1 cellular context compared by ENCODE assay signal in the genomic region with DNA sequence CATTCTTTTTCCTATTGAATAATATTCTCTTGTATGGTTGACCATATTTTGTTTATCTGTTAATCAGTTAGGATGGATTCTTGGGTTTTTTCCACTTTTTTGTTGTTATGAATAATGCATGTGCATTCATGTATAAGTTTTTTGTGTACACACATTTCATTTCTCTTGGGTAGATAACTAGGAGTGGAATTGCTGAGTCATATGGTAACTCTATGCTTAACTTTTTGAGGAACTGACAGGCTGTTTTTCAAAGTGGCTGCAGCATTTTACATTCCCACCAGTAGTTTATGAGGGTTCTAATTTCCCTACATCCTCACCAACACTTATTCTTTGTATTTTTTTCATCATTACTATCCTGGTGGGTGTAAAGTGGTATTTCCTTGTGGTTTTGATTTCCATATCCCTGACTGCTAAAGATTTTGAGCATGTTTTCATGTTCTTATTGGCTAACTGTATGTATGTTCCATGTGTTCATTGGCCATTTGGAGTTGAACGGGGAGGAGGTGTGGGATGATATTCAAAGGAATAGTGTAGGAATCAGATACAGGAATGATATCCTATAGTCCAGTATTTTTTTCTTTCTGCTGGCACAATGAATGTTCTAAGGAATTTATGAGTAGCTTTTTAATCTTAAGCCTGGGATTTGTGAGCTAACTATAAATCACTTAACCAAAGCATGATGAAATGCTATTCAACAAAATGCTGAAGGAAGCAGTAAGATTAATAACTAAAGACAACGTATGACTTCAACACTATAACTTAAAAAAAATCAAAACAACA.
TF ChIP-seq lines count a peak whose summit lies in the region.

No MANE protein-coding gene starts in this region.

TF ChIP-seq in K562, 482 proteins besides CTCF, POLR2A, EP300 and RAD21 (continued from another document and continues in another):
- TF ChIP-seq, protein P1, sequence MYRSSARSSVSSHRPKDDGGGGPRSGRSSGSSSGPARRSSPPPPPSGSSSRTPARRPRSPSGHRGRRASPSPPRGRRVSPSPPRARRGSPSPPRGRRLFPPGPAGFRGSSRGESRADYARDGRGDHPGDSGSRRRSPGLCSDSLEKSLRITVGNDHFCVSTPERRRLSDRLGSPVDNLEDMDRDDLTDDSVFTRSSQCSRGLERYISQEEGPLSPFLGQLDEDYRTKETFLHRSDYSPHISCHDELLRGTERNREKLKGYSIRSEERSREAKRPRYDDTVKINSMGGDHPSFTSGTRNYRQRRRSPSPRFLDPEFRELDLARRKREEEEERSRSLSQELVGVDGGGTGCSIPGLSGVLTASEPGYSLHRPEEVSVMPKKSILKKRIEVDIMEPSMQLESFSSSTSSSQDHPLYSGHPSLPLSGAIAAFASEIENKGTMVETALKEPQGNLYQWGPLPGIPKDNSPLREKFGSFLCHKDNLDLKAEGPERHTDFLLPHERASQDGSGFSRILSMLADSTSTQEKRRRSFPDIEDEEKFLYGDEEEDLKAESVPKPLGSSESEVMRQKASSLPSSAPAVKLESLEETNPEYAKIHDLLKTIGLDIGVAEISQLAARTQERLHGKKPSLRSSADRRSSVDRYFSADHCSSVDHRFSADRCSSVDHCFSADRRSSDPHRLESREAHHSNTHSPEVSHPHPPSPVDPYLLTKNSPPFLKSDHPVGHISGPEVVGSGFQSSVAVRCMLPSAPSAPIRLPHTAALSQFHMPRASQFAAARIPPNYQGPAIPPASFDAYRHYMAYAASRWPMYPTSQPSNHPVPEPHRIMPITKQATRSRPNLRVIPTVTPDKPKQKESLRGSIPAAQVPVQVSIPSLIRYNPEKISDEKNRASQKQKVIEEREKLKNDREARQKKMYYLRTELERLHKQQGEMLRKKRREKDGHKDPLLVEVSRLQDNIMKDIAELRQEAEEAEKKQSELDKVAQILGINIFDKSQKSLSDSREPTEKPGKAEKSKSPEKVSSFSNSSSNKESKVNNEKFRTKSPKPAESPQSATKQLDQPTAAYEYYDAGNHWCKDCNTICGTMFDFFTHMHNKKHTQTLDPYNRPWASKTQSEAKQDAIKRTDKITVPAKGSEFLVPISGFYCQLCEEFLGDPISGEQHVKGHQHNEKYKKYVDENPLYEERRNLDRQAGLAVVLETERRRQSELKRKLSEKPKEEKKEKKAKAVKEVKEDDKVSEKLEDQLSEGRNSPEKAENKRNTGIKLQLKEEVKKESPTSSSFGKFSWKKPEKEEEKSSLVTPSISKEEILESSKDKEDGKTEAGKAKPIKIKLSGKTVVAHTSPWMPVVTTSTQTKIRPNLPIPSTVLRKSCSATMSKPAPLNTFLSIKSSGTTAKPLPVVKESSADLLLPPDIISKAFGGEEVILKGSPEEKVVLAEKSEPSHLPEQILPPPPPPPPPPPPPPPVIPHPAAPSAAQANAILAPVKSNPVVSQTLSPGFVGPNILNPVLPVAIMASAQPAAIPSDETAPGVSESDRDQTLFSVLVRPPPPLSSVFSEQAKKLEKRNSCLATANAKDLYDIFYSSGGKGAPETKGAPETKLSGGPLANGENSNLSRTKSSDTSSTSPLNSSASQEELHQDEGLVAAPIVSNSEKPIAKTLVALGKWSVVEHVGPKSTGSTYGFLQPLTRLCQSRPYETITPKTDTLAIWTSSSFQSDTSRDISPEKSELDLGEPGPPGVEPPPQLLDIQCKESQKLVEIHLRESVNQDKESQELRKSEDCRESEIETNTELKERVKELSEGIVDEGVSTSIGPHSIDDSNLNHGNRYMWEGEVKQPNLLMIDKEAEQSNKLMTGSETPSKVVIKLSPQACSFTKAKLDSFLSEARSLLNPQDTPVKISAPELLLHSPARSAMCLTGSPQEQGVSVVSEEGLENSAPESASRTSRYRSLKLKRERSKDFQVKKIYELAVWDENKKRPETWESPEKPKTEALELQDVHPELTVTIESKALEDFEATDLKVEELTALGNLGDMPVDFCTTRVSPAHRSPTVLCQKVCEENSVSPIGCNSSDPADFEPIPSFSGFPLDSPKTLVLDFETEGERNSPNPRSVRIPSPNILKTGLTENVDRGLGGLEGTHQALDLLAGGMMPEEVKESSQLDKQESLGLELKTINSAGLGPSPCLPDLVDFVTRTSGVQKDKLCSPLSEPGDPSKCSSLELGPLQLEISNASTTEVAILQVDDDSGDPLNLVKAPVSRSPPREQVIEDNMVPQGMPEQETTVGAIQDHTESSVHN (IDR thresholded peaks at IDR 0.05; ENCODE audit: borderline replicate concordance in 1 of 2, low read depth in 1 of 2), result peak in 1 of 2 experiments; percentile 23; a peak in 1 of 4 replicates
- peak; percentile 96 for TF ChIP-seq MAFF (IDR thresholded peaks at IDR 0.05; ENCODE audit: low read length)
- TF ChIP-seq ARID1B (IDR thresholded peaks at IDR 0.05), result peak; percentile 78
- no peak for TF ChIP-seq NELFE (IDR thresholded peaks at IDR 0.05; ENCODE audit: insufficient read depth, insufficient read length)
- TF ChIP-seq ELF1 (tag; IDR thresholded peaks at IDR 0.05), result no peak
- TF ChIP-seq L3MBTL2 (IDR thresholded peaks at IDR 0.05), result 0 out of 2 replicates have a peak, but pooled peaks have one; percentile 30
- no peak for TF ChIP-seq CHD4 (IDR thresholded peaks at IDR 0.05; ENCODE audit: insufficient read depth, insufficient replicate concordance, low read depth, low read length, poor library complexity, severe bottlenecking)
- no peak for TF ChIP-seq SRF (CRISPR knock-in tag; IDR thresholded peaks at IDR 0.05)
- no peak for TF ChIP-seq KLF10 (CRISPR knock-in tag; IDR thresholded peaks at IDR 0.05)
- peak; percentile 97 for TF ChIP-seq NFE2L1 (tag; IDR thresholded peaks at IDR 0.05; ENCODE audit: borderline replicate concordance, low read depth)
- TF ChIP-seq MECOM (CRISPR knock-in tag; IDR thresholded peaks at IDR 0.05), result 0 out of 2 replicates have a peak, but pooled peaks have one; percentile 6
- peak; percentile 23 for TF ChIP-seq RBM25 (IDR thresholded peaks at IDR 0.05; ENCODE audit: low read depth, low read length, severe bottlenecking)
- TF ChIP-seq LEF1 (IDR thresholded peaks at IDR 0.05), result peak; percentile 40
- TF ChIP-seq KAT2B (IDR thresholded peaks at IDR 0.05; ENCODE audit: low read depth, low read length), result no peak
- TF ChIP-seq FOXK1 (CRISPR knock-in tag; IDR thresholded peaks at IDR 0.05; ENCODE audit: borderline replicate concordance), result no peak
- TF ChIP-seq SNIP1 (IDR thresholded peaks at IDR 0.05; ENCODE audit: low read depth), result no peak
- TF ChIP-seq IRF2 (CRISPR knock-in tag; IDR thresholded peaks at IDR 0.05), result no peak
- TF ChIP-seq ZBTB17 (CRISPR knock-in tag; IDR thresholded peaks at IDR 0.05), result no peak
- TF ChIP-seq ZNF695 (CRISPR knock-in tag; IDR thresholded peaks at IDR 0.05), result no peak
- TF ChIP-seq, protein P2, sequence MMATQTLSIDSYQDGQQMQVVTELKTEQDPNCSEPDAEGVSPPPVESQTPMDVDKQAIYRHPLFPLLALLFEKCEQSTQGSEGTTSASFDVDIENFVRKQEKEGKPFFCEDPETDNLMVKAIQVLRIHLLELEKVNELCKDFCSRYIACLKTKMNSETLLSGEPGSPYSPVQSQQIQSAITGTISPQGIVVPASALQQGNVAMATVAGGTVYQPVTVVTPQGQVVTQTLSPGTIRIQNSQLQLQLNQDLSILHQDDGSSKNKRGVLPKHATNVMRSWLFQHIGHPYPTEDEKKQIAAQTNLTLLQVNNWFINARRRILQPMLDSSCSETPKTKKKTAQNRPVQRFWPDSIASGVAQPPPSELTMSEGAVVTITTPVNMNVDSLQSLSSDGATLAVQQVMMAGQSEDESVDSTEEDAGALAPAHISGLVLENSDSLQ (IDR thresholded peaks at IDR 0.05), result peak; percentile 75
- TF ChIP-seq SMAD2 (IDR thresholded peaks at IDR 0.05; ENCODE audit: low read depth, low read length), result no peak
- TF ChIP-seq, protein P3, sequence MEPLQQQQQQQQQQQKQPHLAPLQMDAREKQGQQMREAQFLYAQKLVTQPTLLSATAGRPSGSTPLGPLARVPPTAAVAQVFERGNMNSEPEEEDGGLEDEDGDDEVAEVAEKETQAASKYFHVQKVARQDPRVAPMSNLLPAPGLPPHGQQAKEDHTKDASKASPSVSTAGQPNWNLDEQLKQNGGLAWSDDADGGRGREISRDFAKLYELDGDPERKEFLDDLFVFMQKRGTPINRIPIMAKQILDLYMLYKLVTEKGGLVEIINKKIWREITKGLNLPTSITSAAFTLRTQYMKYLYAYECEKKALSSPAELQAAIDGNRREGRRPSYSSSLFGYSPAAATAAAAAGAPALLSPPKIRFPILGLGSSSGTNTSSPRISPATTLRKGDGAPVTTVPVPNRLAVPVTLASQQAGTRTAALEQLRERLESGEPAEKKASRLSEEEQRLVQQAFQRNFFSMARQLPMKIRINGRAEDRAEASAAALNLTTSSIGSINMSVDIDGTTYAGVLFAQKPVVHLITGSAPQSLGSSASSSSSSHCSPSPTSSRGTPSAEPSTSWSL (CRISPR knock-in tag; IDR thresholded peaks at IDR 0.05; ENCODE audit: borderline replicate concordance), result no peak
- peak; percentile 9; the same call in 1 of the 2 replicates for TF ChIP-seq RBFOX2 (IDR thresholded peaks at IDR 0.05; ENCODE audit: low read depth, low read length)
- TF ChIP-seq, protein P4, sequence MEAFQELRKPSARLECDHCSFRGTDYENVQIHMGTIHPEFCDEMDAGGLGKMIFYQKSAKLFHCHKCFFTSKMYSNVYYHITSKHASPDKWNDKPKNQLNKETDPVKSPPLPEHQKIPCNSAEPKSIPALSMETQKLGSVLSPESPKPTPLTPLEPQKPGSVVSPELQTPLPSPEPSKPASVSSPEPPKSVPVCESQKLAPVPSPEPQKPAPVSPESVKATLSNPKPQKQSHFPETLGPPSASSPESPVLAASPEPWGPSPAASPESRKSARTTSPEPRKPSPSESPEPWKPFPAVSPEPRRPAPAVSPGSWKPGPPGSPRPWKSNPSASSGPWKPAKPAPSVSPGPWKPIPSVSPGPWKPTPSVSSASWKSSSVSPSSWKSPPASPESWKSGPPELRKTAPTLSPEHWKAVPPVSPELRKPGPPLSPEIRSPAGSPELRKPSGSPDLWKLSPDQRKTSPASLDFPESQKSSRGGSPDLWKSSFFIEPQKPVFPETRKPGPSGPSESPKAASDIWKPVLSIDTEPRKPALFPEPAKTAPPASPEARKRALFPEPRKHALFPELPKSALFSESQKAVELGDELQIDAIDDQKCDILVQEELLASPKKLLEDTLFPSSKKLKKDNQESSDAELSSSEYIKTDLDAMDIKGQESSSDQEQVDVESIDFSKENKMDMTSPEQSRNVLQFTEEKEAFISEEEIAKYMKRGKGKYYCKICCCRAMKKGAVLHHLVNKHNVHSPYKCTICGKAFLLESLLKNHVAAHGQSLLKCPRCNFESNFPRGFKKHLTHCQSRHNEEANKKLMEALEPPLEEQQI (IDR thresholded peaks at IDR 0.05), result no peak; the same call in none of the 2 replicates
- TF ChIP-seq, protein P5, sequence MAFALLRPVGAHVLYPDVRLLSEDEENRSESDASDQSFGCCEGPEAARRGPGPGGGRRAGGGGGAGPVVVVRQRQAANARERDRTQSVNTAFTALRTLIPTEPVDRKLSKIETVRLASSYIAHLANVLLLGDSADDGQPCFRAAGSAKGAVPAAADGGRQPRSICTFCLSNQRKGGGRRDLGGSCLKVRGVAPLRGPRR (CRISPR knock-in tag; IDR thresholded peaks at IDR 0.05), result no peak
- TF ChIP-seq SMARCC2 (IDR thresholded peaks at IDR 0.05; ENCODE audit: low read depth), result peak; percentile 77
- TF ChIP-seq, protein P6, sequence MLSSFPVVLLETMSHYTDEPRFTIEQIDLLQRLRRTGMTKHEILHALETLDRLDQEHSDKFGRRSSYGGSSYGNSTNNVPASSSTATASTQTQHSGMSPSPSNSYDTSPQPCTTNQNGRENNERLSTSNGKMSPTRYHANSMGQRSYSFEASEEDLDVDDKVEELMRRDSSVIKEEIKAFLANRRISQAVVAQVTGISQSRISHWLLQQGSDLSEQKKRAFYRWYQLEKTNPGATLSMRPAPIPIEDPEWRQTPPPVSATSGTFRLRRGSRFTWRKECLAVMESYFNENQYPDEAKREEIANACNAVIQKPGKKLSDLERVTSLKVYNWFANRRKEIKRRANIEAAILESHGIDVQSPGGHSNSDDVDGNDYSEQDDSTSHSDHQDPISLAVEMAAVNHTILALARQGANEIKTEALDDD (IDR thresholded peaks at IDR 0.05), result peak; percentile 93
- 0 out of 2 replicates have a peak, but pooled peaks have one; percentile 33 for TF ChIP-seq MEF2D (tag; conservative IDR thresholded peaks at IDR 0.05; ENCODE audit: low read depth)
- TF ChIP-seq CREBBP (IDR thresholded peaks at IDR 0.05; ENCODE audit: low read depth, low read length), result no peak
- 0 out of 2 replicates have a peak, but pooled peaks have one; percentile 13 for TF ChIP-seq BHLHE40 (IDR thresholded peaks at IDR 0.05; ENCODE audit: low read length)
- peak; percentile 97 for TF ChIP-seq C11orf30 (IDR thresholded peaks at IDR 0.05; ENCODE audit: low read depth)
- TF ChIP-seq, protein P7, sequence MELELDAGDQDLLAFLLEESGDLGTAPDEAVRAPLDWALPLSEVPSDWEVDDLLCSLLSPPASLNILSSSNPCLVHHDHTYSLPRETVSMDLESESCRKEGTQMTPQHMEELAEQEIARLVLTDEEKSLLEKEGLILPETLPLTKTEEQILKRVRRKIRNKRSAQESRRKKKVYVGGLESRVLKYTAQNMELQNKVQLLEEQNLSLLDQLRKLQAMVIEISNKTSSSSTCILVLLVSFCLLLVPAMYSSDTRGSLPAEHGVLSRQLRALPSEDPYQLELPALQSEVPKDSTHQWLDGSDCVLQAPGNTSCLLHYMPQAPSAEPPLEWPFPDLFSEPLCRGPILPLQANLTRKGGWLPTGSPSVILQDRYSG (tag; conservative IDR thresholded peaks at IDR 0.05; ENCODE audit: low read depth), result 0 out of 2 replicates have a peak, but pooled peaks have one; percentile 22
- 0 out of 2 replicates have a peak, but pooled peaks have one; percentile 11 for TF ChIP-seq CC2D1A (IDR thresholded peaks at IDR 0.05)
- TF ChIP-seq KAT8 (IDR thresholded peaks at IDR 0.05; ENCODE audit: low read depth), result no peak
- TF ChIP-seq SMARCB1 (IDR thresholded peaks at IDR 0.05; ENCODE audit: insufficient read length, low read depth), result no peak
- peak; percentile 24; the same call in 1 of the 2 replicates for TF ChIP-seq FOXM1 (IDR thresholded peaks at IDR 0.05; ENCODE audit: low read depth)
- TF ChIP-seq FOXM1 (CRISPR knock-in tag; IDR thresholded peaks at IDR 0.05; ENCODE audit: low read depth), result no peak
- no peak for TF ChIP-seq ZNF239 (CRISPR knock-in tag; IDR thresholded peaks at IDR 0.05)
- no peak for TF ChIP-seq XRCC4 (IDR thresholded peaks at IDR 0.05; ENCODE audit: extremely low read depth, insufficient read depth, insufficient read length)
- no peak for TF ChIP-seq PHF8 (IDR thresholded peaks at IDR 0.05; ENCODE audit: borderline replicate concordance, low read length)
- TF ChIP-seq GTF2F1 (IDR thresholded peaks at IDR 0.05; ENCODE audit: low read depth, low read length), result no peak
- peak; percentile 74 for TF ChIP-seq FOSL1 (tag; conservative IDR thresholded peaks at IDR 0.05)
- TF ChIP-seq SP2 (IDR thresholded peaks at IDR 0.05; ENCODE audit: extremely low read depth, low read depth, low read length, poor library complexity, severe bottlenecking), result no peak
- 0 out of 2 replicates have a peak, but pooled peaks have one; percentile 10 for TF ChIP-seq TAL1 (IDR thresholded peaks at IDR 0.05)
- TF ChIP-seq, protein P8, sequence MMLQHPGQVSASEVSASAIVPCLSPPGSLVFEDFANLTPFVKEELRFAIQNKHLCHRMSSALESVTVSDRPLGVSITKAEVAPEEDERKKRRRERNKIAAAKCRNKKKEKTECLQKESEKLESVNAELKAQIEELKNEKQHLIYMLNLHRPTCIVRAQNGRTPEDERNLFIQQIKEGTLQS (IDR thresholded peaks at IDR 0.05), result peak; percentile 44; the same call in 1 of the 2 replicates
- TF ChIP-seq, protein P8 (CRISPR knock-in tag; conservative IDR thresholded peaks at IDR 0.05), result no peak
- 0 out of 2 replicates have a peak, but pooled peaks have one; percentile 44 for TF ChIP-seq DDX20 (tag; IDR thresholded peaks at IDR 0.05; ENCODE audit: low read depth)
- TF ChIP-seq U2AF2 (optimal IDR thresholded peaks at IDR 0.05; ENCODE audit: low read depth, low read length), result no peak
